Comparison of ENCODE assay signal across 16 cellular contexts in the genomic region with DNA sequence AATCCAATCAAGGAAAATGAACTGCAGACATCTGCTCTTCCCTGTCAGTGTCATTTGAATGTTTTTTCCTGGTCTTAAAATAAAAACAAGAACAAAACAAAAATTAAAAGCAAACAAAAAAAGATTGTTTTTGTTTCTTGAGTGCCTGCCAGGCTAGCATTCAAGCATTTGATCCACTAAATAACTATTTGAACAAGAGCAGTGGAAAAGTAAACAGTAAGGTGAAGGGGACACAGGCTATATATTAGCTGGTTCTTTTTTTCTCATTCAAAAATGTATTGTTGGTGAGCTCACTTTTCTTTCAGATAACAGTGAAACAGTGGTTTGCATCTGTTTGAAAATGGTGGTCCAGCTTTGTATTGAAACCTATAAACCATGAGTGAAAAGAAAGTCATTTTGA.
"Had no signal": no experiment of that assay in that cellular context is flagged by ENCODE, and none has a peak within 500 bp of the region (broad histone marks: within the 10 kb centered on the region; RNA-seq: fewer than 3 reads in every experiment).

No MANE protein-coding gene starts in this region.

- H3K4me3 ChIP-seq: adrenal gland, mucosa of descending colon, smooth muscle cell, tibial artery, uterus had no signal

- H3K27ac ChIP-seq: adrenal gland, neutrophil, tibial artery, uterus had no signal

- H3K9me3 Mint-ChIP-seq: endodermal cell, WTC11 had no signal

- H3K4me1 Mint-ChIP-seq: activated CD4-positive, alpha-beta T cell treated with anti-CD3 and anti-CD28 coated beads, Interleukin-2, amount 10 ng/mL, durations not matched to agents 7 days and 5 days; immature natural killer cell; naive thymus-derived CD8-positive, alpha-beta T cell; WTC11 had no signal

- H3K27ac Mint-ChIP-seq: activated CD4-positive, alpha-beta T cell treated with anti-CD3 and anti-CD28 coated beads, Interleukin-2, amount 10 ng/mL, durations not matched to agents 7 days and 5 days; activated T-helper 2 cell treated with anti-CD3 and anti-CD28 coated beads, Interferon-gamma antibody, Interleukin-2, Interleukin-4, amounts not matched to agents 10 μg/mL and 5 μg/mL and 100 μg/mL, durations not matched to agents 14 hours and 24 hours and 36 hours; endodermal cell; immature natural killer cell; WTC11 had no signal

- H3K36me3 ChIP-seq: adrenal gland, neutrophil, tibial artery, uterus had no signal

- H3K27me3 ChIP-seq: adrenal gland, neutrophil, tibial artery, uterus had no signal

- H3K27me3 Mint-ChIP-seq: activated CD4-positive, alpha-beta T cell treated with anti-CD3 and anti-CD28 coated beads, Interleukin-2, amount 10 ng/mL, durations not matched to agents 7 days and 5 days had no signal

- H3K9me3 ChIP-seq: adrenal gland, neutrophil, tibial artery, uterus had no signal

- H3K36me3 Mint-ChIP-seq: WTC11 had no signal

- H3K4me3 Mint-ChIP-seq: activated CD4-positive, alpha-beta T cell treated with anti-CD3 and anti-CD28 coated beads, Interleukin-2, amount 10 ng/mL, durations not matched to agents 7 days and 5 days; endodermal cell; immature natural killer cell; naive thymus-derived CD8-positive, alpha-beta T cell; WTC11 had no signal

- H3K4me1 ChIP-seq: adrenal gland, tibial artery, uterus had no signal

- DNase-seq: activated CD4-positive, alpha-beta T cell treated with anti-CD3 and anti-CD28 coated beads, Interleukin-2, amount 10 ng/mL, durations not matched to agents 7 days and 5 days; activated naive CD4-positive, alpha-beta T cell treated with anti-CD3 and anti-CD28 coated beads, Interleukin-2, amount 50 U/mL, for 16 hours; adrenal gland; central memory CD4-positive, alpha-beta T cell; endodermal cell; immature natural killer cell; left cardiac atrium; mucosa of descending colon; naive thymus-derived CD8-positive, alpha-beta T cell; right cardiac atrium; tibial artery; uterus had no signal

- H3K4me2 ChIP-seq: smooth muscle cell had no signal

- ATAC-seq: left cardiac atrium; mucosa of descending colon; naive thymus-derived CD8-positive, alpha-beta T cell; right cardiac atrium; WTC11 had no signal
